Comparison of ENCODE assay signal across 20 cellular contexts in the genomic region with DNA sequence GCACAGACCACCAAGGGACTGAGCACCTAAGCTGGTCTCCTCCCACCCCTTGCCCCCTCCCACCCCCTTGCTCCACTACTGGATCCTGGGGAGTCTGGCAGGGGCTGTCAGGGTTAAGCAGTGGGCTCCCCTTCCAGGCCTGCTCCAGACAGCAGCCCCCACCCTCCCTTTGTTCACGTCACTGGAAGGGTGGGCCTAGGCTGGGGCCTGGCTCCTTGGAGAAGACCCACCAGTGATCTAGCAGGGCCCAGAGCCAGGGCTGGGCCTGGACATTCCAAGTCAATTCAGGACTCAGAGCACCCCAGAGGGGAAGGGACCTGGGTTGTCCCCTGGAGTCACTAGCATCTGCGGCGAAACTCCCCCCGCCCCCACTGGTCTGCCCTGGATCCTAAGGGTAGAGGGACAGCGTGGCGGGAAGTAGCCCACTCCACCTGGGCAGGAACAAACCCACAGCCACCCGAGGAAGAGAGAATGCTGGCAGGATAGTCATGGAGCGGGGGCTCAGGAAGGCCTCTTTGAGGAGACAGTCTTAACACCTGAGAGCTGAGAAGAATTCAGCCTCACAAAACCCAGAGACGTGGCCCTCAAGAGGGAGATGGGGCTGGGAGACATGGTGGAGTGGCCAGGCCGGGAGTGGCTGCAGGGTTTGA. TPM values are rescaled to one million over a fixed set of nuclear protein-coding genes. Genes with fewer than 3 reads are reported as not detected.
DNase-seq lines count a peak whose midpoint lies in the region; FAIRE-seq and TF ChIP-seq lines count a peak whose summit lies in the region.
"Had no signal": no experiment of that assay in that cellular context is flagged by ENCODE, and none has a peak within 500 bp of the region (broad histone marks: within the 10 kb centered on the region; RNA-seq: fewer than 3 reads in every experiment).

No MANE protein-coding gene starts in this region.

- no peaks in the 10 kb centered on the region for H3K36me3 ChIP-seq in prostate gland
- H3K36me3 ChIP-seq: adrenal gland, thyroid gland had no signal

- peaks cover 10% of the 10 kb centered on the region for H3K4me1 ChIP-seq in prostate gland (replicated peaks)

- WGBS in prostate gland, result 82% methylated on average over 10 of the region's 10 CpGs

- H3K27me3 ChIP-seq in prostate gland (replicated peaks; ENCODE audit: insufficient read depth), result no peaks in the 10 kb centered on the region
- H3K27me3 ChIP-seq: adrenal gland, thyroid gland had no signal

- FAIRE-seq in urothelium cell line (lab: Jason Lieb, UNC) (no peak), GM12891 (lab: Jason Lieb, UNC) (no peak)

- H3K27ac ChIP-seq in VCaP, result peak overlapping the region; percentile 100
- H3K27ac ChIP-seq in prostate gland, result peak overlapping the region; percentile 77 to 88

- H3K4me3 ChIP-seq in prostate gland, result no peak overlapping the region
- H3K4me3 ChIP-seq: adrenal gland, thyroid gland had no signal

- H3K27ac Mint-ChIP-seq in activated T-helper 1 cell treated with anti-CD3 and anti-CD28 coated beads, Interleukin-12 subunit alpha, Interleukin-12 subunit beta, Interleukin-2, Interleukin-4 antibody, amounts not matched to agents 30 ng/mL and 10 ng/mL and 1 ng/mL, durations not matched to agents 14 hours and 24 hours and 36 hours, result no peak overlapping the region

- H3K27me3 Mint-ChIP-seq in activated T-helper 1 cell treated with anti-CD3 and anti-CD28 coated beads, Interleukin-12 subunit alpha, Interleukin-12 subunit beta, Interleukin-2, Interleukin-4 antibody, amounts not matched to agents 30 ng/mL and 10 ng/mL and 1 ng/mL, durations not matched to agents 14 hours and 24 hours and 36 hours (ENCODE audit: insufficient read depth), result peaks cover 18% of the 10 kb centered on the region

- no peaks in the 10 kb centered on the region for H3K9me3 ChIP-seq in prostate gland
- H3K9me3 ChIP-seq: adrenal gland, thyroid gland had no signal

- no peak for TF ChIP-seq POLR2A in prostate gland (IDR thresholded peaks at IDR 0.05)
- no peak for TF ChIP-seq POLR2A in GM12891 (IDR thresholded peaks at IDR 0.05; ENCODE audit: low read depth, low read length)

- H3K4me3 Mint-ChIP-seq in activated T-helper 1 cell treated with anti-CD3 and anti-CD28 coated beads, Interleukin-12 subunit alpha, Interleukin-12 subunit beta, Interleukin-2, Interleukin-4 antibody, amounts not matched to agents 30 ng/mL and 10 ng/mL and 1 ng/mL, durations not matched to agents 14 hours and 24 hours and 36 hours, result no peak overlapping the region

- DNase-seq in ELF-1 (ENCODE audit: low read depth, low spot score) (peak; percentile 47), left kidney (ENCODE audit: low read depth, low spot score) (peak; percentile 65), prostate gland (ENCODE audit: low spot score) (no peak), urothelium cell line (ENCODE audit: low spot score) (no peak), activated gamma-delta T cell treated with Interleukin-2 at 50 U/mL for 16 hours (no peak), GM12891 (ENCODE audit: insufficient read length, low spot score) (no peak)
- no peak for DNase-seq in activated T-helper 1 cell treated with anti-CD3 and anti-CD28 coated beads, Interleukin-12 subunit alpha, Interleukin-12 subunit beta, Interleukin-2, Interleukin-4 antibody, amounts not matched to agents 30 ng/mL and 10 ng/mL and 1 ng/mL, durations not matched to agents 14 hours and 24 hours and 36 hours (ENCODE audit: low spot score)
- DNase-seq: activated CD4-positive, alpha-beta T cell treated with anti-CD3 and anti-CD28 coated beads, Interleukin-2, amount 50 U/mL, for 48 hours; cerebellar nuclear complex; IMR-90; NCI-H2081; NCI-H524; stimulated activated CD4-positive, alpha-beta T cell treated with anti-CD3 and anti-CD28 coated beads, Interleukin-4, amount 100 ng/mL, for 4 hours had no signal

- no peaks in the 10 kb centered on the region for H3K36me3 Mint-ChIP-seq in activated T-helper 1 cell treated with anti-CD3 and anti-CD28 coated beads, Interleukin-12 subunit alpha, Interleukin-12 subunit beta, Interleukin-2, Interleukin-4 antibody, amounts not matched to agents 30 ng/mL and 10 ng/mL and 1 ng/mL, durations not matched to agents 14 hours and 24 hours and 36 hours (ENCODE audit: low read depth)

- no peaks in the 10 kb centered on the region for H3K9me3 Mint-ChIP-seq in activated T-helper 1 cell treated with anti-CD3 and anti-CD28 coated beads, Interleukin-12 subunit alpha, Interleukin-12 subunit beta, Interleukin-2, Interleukin-4 antibody, amounts not matched to agents 30 ng/mL and 10 ng/mL and 1 ng/mL, durations not matched to agents 14 hours and 24 hours and 36 hours

- H3K4me1 Mint-ChIP-seq in activated T-helper 1 cell treated with anti-CD3 and anti-CD28 coated beads, Interleukin-12 subunit alpha, Interleukin-12 subunit beta, Interleukin-2, Interleukin-4 antibody, amounts not matched to agents 30 ng/mL and 10 ng/mL and 1 ng/mL, durations not matched to agents 14 hours and 24 hours and 36 hours (ENCODE audit: low read depth), result peaks cover 7% of the 10 kb centered on the region

- intact Hi-C loops in prostate gland (cut with DNase I), result loop anchor here (5.0 kb wide), 1 partner anchor 323 kb away; a partner anchor contains a TSS
- intact Hi-C loops in activated T-helper 1 cell treated with anti-CD3 and anti-CD28 coated beads, Interleukin-12 subunit alpha, Interleukin-12 subunit beta, Interleukin-2, Interleukin-4 antibody, amounts not matched to agents 30 ng/mL and 10 ng/mL and 1 ng/mL, durations not matched to agents 14 hours and 24 hours and 36 hours (cut with micrococcal nuclease), result no loop called here

- TF ChIP-seq CTCF in VCaP (conservative IDR thresholded peaks at IDR 0.05), result no peak
- TF ChIP-seq CTCF in prostate gland (IDR thresholded peaks at IDR 0.05), result no peak

TF ChIP-seq in GM12891, 5 proteins besides CTCF, POLR2A, EP300 and RAD21:
- TF ChIP-seq PAX5 (IDR thresholded peaks at IDR 0.05; ENCODE audit: insufficient read depth, low read length, severe bottlenecking) (no peak), POU2F2 (IDR thresholded peaks at IDR 0.05; ENCODE audit: low read depth, low read length) (no peak), SPI1 (IDR thresholded peaks at IDR 0.05; ENCODE audit: low read depth, low read length) (no peak), POLR2AphosphoS5 (IDR thresholded peaks at IDR 0.05; ENCODE audit: low read depth, low read length) (no peak), TAF1 (IDR thresholded peaks at IDR 0.05; ENCODE audit: low read depth, low read length) (no peak)

RNA-seq across cellular contexts. Expression of a gene that starts 45.8 kb away (rescaled TPM):
- under 1 TPM in 1 of 2 donors, not detected in 1; 0.85 TPM for total RNA-seq in prostate gland
- polyA plus RNA-seq in GM12891 (2012; ENCODE audit: low read depth, missing spikeins), result not detected
- total RNA-seq in activated T-helper 1 cell treated with anti-CD3 and anti-CD28 coated beads, Interleukin-12 subunit alpha, Interleukin-12 subunit beta, Interleukin-2, Interleukin-4 antibody, amounts not matched to agents 30 ng/mL and 10 ng/mL and 1 ng/mL, durations not matched to agents 14 hours and 24 hours and 36 hours, result not detected in 2 replicates
- total RNA-seq: adrenal gland, fibroblast of villous mesenchyme, IMR-90, lung microvascular endothelial cell, SK-MEL-5, thyroid gland had no signal
- polyA plus RNA-seq: BJ, IMR-90 had no signal

Comparison
In these comparisons a context has a peak if more than half of its experiments do, and no peak if none do; other contexts are left out.
1. DNase-seq: peak in ELF-1 (single experiment) and left kidney (single experiment); none in prostate gland (single experiment), urothelium cell line (single experiment), activated gamma-delta T cell treated with Interleukin-2 at 50 U/mL for 16 hours (single experiment), GM12891 (single experiment) and activated T-helper 1 cell treated with anti-CD3 and anti-CD28 coated beads, Interleukin-12 subunit alpha, Interleukin-12 subunit beta, Interleukin-2, Interleukin-4 antibody, amounts not matched to agents 30 ng/mL and 10 ng/mL and 1 ng/mL, durations not matched to agents 14 hours and 24 hours and 36 hours (single experiment).